ENCODE assay signal across 15 cellular contexts in genomic region chr15:50256188-50257041, GRCh38. TPM values are rescaled to one million over a fixed set of nuclear protein-coding genes. Genes with fewer than 3 reads are reported as not detected.
DNase-seq lines count a peak whose midpoint lies in the region; TF ChIP-seq lines count a peak whose summit lies in the region.
"Had no signal": no experiment of that assay in that cellular context is flagged by ENCODE, and none has a peak within 500 bp of the region (broad histone marks: within the 10 kb centered on the region; RNA-seq: fewer than 3 reads in every experiment).

No MANE protein-coding gene starts in this region.

- DNase-seq in Caki2 (ENCODE audit: low read depth), result peak; percentile 26
- no peak for DNase-seq in HL-60 (ENCODE audit: low read depth in 1 of 2, low spot score in 1 of 2)
- peak; percentile 40 for DNase-seq in T1000 (lab: John Stamatoyannopoulos, UW)
- DNase-seq in fibroblast of villous mesenchyme (ENCODE audit: low read depth), result peak; percentile 77
- DNase-seq in GM10248 (ENCODE audit: extremely low spot score), result no peak
- DNase-seq in NCI-H774 (lab: John Stamatoyannopoulos, UW), result no peak
- DNase-seq in activated naive CD4-positive, alpha-beta T cell treated with anti-CD3 and anti-CD28 coated beads, Interleukin-2, amount 10 ng/mL, durations not matched to agents 7 days and 5 days, result no peak
- no peak for DNase-seq in glutamatergic neuron
- DNase-seq: activated CD4-positive, alpha-beta memory T cell treated with anti-CD3 and anti-CD28 coated beads, Interleukin-2, amount 10 ng/mL, durations not matched to agents 7 days and 5 days; COR-L47; NCI-H1930; ovary; stimulated activated CD4-positive, alpha-beta T cell treated with anti-CD3 and anti-CD28 coated beads, Interleukin-4, amount 100 ng/mL, for 1 hour had no signal

- H3K27ac ChIP-seq in HL-60 (replicated peaks), result peak overlapping the region; percentile 67
- H3K27ac ChIP-seq: ascending aorta, ovary, SK-N-MC had no signal

- TF ChIP-seq CTCF in HL-60 (IDR thresholded peaks at IDR 0.05; ENCODE audit: insufficient read depth, low read length), result no peak
- no peak for TF ChIP-seq CTCF in fibroblast of villous mesenchyme (IDR thresholded peaks at IDR 0.05; ENCODE audit: insufficient read depth, low read depth, low read length)
- TF ChIP-seq CTCF in GM10248 (IDR thresholded peaks at IDR 0.05; ENCODE audit: control extremely low read depth, extremely low read depth, low read depth, missing control alignments), result no peak
- TF ChIP-seq CTCF in glutamatergic neuron (IDR thresholded peaks at IDR 0.05; ENCODE audit: partially characterized antibody, unreplicated experiment), result no peak

- CTCF ChIA-PET in GM10248 (lab: Yijun Ruan, JAX), result no interaction called here
- CTCF ChIA-PET in activated naive CD4-positive, alpha-beta T cell treated with anti-CD3 and anti-CD28 coated beads, Interleukin-2, amount 10 ng/mL, durations not matched to agents 7 days and 5 days (lab: Charles Lee), result interaction anchor here (1.9 to 3.4 kb wide), 2 partner anchors 15 to 73 kb away, joined by 8 to 13 read pairs; partner anchors contain the start of gene SLC27A2

- no peaks in the 10 kb centered on the region for H3K27me3 ChIP-seq in HL-60 (ENCODE audit: insufficient read depth, poor library complexity, severe bottlenecking)
- H3K27me3 ChIP-seq: ascending aorta, ovary had no signal

- no peak overlapping the region for H3K4me3 ChIP-seq in HL-60 (replicated peaks; ENCODE audit: insufficient read depth, low read length)
- H3K4me3 ChIP-seq in fibroblast of villous mesenchyme (ENCODE audit: low read depth, low read length), result no peak overlapping the region
- H3K4me3 ChIP-seq: ascending aorta, ovary, SK-N-MC had no signal

- in situ Hi-C loops in Caki2 (cut with HindIII; ENCODE audit: low pct_unique_long_range_greater_than_20kb, low sequenced_read_pairs), result no loop called here

- H3K4me3 Mint-ChIP-seq in activated naive CD4-positive, alpha-beta T cell treated with anti-CD3 and anti-CD28 coated beads, Interleukin-2, amount 10 ng/mL, durations not matched to agents 7 days and 5 days, result no peak overlapping the region
- no peak overlapping the region for H3K4me3 Mint-ChIP-seq in glutamatergic neuron (ENCODE audit: unreplicated experiment)
- H3K4me3 Mint-ChIP-seq: activated CD4-positive, alpha-beta memory T cell treated with anti-CD3 and anti-CD28 coated beads, Interleukin-2, amount 10 ng/mL, durations not matched to agents 7 days and 5 days had no signal

- H3K27ac Mint-ChIP-seq in activated naive CD4-positive, alpha-beta T cell treated with anti-CD3 and anti-CD28 coated beads, Interleukin-2, amount 10 ng/mL, durations not matched to agents 7 days and 5 days, result no peak overlapping the region
- no peak overlapping the region for H3K27ac Mint-ChIP-seq in glutamatergic neuron (ENCODE audit: unreplicated experiment)
- H3K27ac Mint-ChIP-seq: activated CD4-positive, alpha-beta memory T cell treated with anti-CD3 and anti-CD28 coated beads, Interleukin-2, amount 10 ng/mL, durations not matched to agents 7 days and 5 days had no signal

- peaks cover 23% of the 10 kb centered on the region for H3K4me1 Mint-ChIP-seq in activated naive CD4-positive, alpha-beta T cell treated with anti-CD3 and anti-CD28 coated beads, Interleukin-2, amount 10 ng/mL, durations not matched to agents 7 days and 5 days
- H3K4me1 Mint-ChIP-seq in glutamatergic neuron (ENCODE audit: low read depth, unreplicated experiment), result no peaks in the 10 kb centered on the region

- POLR2A ChIA-PET in GM10248 (lab: Yijun Ruan, JAX), result no interaction called here

- peaks cover 5% of the 10 kb centered on the region for H3K27me3 Mint-ChIP-seq in activated naive CD4-positive, alpha-beta T cell treated with anti-CD3 and anti-CD28 coated beads, Interleukin-2, amount 10 ng/mL, durations not matched to agents 7 days and 5 days
- no peaks in the 10 kb centered on the region for H3K27me3 Mint-ChIP-seq in glutamatergic neuron (ENCODE audit: unreplicated experiment)
- H3K27me3 Mint-ChIP-seq: activated CD4-positive, alpha-beta memory T cell treated with anti-CD3 and anti-CD28 coated beads, Interleukin-2, amount 10 ng/mL, durations not matched to agents 7 days and 5 days had no signal

- no peaks in the 10 kb centered on the region for H3K36me3 Mint-ChIP-seq in activated naive CD4-positive, alpha-beta T cell treated with anti-CD3 and anti-CD28 coated beads, Interleukin-2, amount 10 ng/mL, durations not matched to agents 7 days and 5 days
- no peaks in the 10 kb centered on the region for H3K36me3 Mint-ChIP-seq in glutamatergic neuron (ENCODE audit: unreplicated experiment)

- H3K9me3 Mint-ChIP-seq in activated naive CD4-positive, alpha-beta T cell treated with anti-CD3 and anti-CD28 coated beads, Interleukin-2, amount 10 ng/mL, durations not matched to agents 7 days and 5 days, result no peaks in the 10 kb centered on the region
- peaks cover 4% of the 10 kb centered on the region for H3K9me3 Mint-ChIP-seq in glutamatergic neuron (ENCODE audit: unreplicated experiment)

RNA-seq across cellular contexts. Expression of gene HDC, which starts 9.1 kb away (rescaled TPM):
- total RNA-seq in Caki2 (2014; rRNA removed; shearing (Covaris generic); ENCODE audit: low replicate concordance), result not detected in 2 replicates
- total RNA-seq in fibroblast of villous mesenchyme, result not detected in 2 replicates
- total RNA-seq in glutamatergic neuron (ENCODE audit: unreplicated experiment), result not detected
- total RNA-seq: ascending aorta had no signal

Comparison
In these comparisons a context has a peak if more than half of its experiments do, and no peak if none do; other contexts are left out.
1. DNase-seq: peak in Caki2 (single experiment), T1000 (single experiment) and fibroblast of villous mesenchyme (single experiment); none in HL-60 (0 of 2), GM10248 (single experiment), NCI-H774 (single experiment), activated naive CD4-positive, alpha-beta T cell treated with anti-CD3 and anti-CD28 coated beads, Interleukin-2, amount 10 ng/mL, durations not matched to agents 7 days and 5 days (single experiment) and glutamatergic neuron (single experiment).